ENCODE assay signal across 6 cellular contexts in genomic region chr7:131681961-131682360, GRCh38.
"Had no signal": no experiment of that assay in that cellular context is flagged by ENCODE, and none has a peak within 500 bp of the region (broad histone marks: within the 10 kb centered on the region; RNA-seq: fewer than 3 reads in every experiment).

No MANE protein-coding gene starts in this region.

- ATAC-seq: GM23338 had no signal

- FAIRE-seq: H1, H54 had no signal

- H2AFZ ChIP-seq: GM23338 had no signal

- H3K4me2 ChIP-seq: GM23338 had no signal

- DNase-seq: H9, HCEC 1CT, IMR-90 had no signal

- H3K4me3 ChIP-seq: GM23338 had no signal
